In the genomic region with DNA sequence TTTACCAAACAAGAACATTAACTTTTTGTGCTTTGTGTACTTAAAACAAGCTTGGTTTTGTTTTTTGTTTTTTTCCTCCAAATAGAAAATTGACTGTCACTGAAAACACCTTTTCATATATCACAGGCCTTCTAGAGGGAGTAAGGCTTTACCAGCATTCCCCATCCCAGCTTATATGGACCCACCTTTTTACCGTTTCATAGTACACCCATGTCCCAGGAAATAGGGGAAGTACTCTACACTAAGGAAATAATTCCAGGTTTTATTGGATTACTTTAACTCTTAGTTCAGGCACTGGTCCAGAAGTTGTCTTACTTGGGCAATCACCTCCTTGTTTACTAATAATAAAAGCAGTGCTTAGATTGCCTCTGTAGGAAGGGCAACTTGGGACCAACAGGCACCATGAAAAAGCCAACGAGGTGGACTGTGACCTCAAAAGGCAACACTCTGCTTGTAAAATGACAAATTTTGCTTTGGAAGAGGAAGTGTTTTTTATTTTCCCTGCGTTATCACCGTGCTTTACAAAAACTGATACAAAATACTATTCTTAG, we compare ENCODE assay signal across 18 cellular contexts. TPM values are rescaled to one million over a fixed set of nuclear protein-coding genes. Genes with fewer than 3 reads are reported as not detected.
DNase-seq lines count a peak whose midpoint lies in the region; ATAC-seq, FAIRE-seq and TF ChIP-seq lines count a peak whose summit lies in the region.
"Had no signal": no experiment of that assay in that cellular context is flagged by ENCODE, and none has a peak within 500 bp of the region (broad histone marks: within the 10 kb centered on the region; RNA-seq: fewer than 3 reads in every experiment).

No MANE protein-coding gene starts in this region.

- no peaks in the 10 kb centered on the region for H4K20me1 ChIP-seq in GM12878 (ENCODE audit: control insufficient read depth, insufficient read depth)

- no peaks in the 10 kb centered on the region for H3K9me3 Mint-ChIP-seq in CD4-positive, CD25-positive, alpha-beta regulatory T cell

- no peaks in the 10 kb centered on the region for H3K27me3 Mint-ChIP-seq in CD4-positive, CD25-positive, alpha-beta regulatory T cell

- intact Hi-C loops in GM12878 (cut with micrococcal nuclease; ENCODE audit: unreplicated experiment) (no loop called here), sciatic nerve (cut with DNase I) (no loop called here)

- no peak for TF ChIP-seq RAD21 in GM12878 (IDR thresholded peaks at IDR 0.05; ENCODE audit: insufficient read depth, low read depth, low read length)

- SMC1A ChIA-PET in GM12878 (lab: Charles Lee; ENCODE audit: uncharacterized antibody, unreplicated experiment) = interaction anchor here (0.7 to 1.5 kb wide), 4 partner anchors 8 to 259 kb away, joined by 3 read pairs; no protein-coding TSS in a partner anchor

- H3K4me3 Mint-ChIP-seq in CD4-positive, CD25-positive, alpha-beta regulatory T cell = no peak overlapping the region
- H3K4me3 Mint-ChIP-seq: H9 had no signal

- no peak for ATAC-seq in CD4-positive, CD25-positive, alpha-beta regulatory T cell (ENCODE audit: low read depth in 2 of 2)
- ATAC-seq in GM12878 (no peak), sciatic nerve (no peak)

- POLR2A ChIA-PET in GM12878 (lab: Charles Lee) = interaction anchor here (0.6 kb wide), 1 partner anchor 641 kb away, joined by 3 read pairs; no protein-coding TSS in a partner anchor

- CTCF ChIA-PET in GM12878 (lab: Yijun Ruan, JAX) = interaction anchor here (0.5 to 1.5 kb wide), 3 partner anchors 26 to 260 kb away, joined by 3 to 4 read pairs (median 3); partner anchors contain the start of gene HMG20A

- no peak overlapping the region for H3K9ac ChIP-seq in GM12878 (ENCODE audit: control insufficient read depth, insufficient read depth, low read length)
- no peak overlapping the region for H3K9ac ChIP-seq in mucosa of rectum (ENCODE audit: low read depth in 1 of 2, low read length in 2 of 2)

- no peak for TF ChIP-seq EP300 in GM12878 (IDR thresholded peaks at IDR 0.05; ENCODE audit: borderline replicate concordance in 1 of 2, control insufficient read depth in 1 of 2, low read depth in 2 of 2, low read length in 2 of 2)

- no peak overlapping the region for H2AFZ ChIP-seq in GM12878 (ENCODE audit: control insufficient read depth, low read depth, low read length)

- H3K4me1 ChIP-seq in CD4-positive, CD25-positive, alpha-beta regulatory T cell (ENCODE audit: control insufficient read depth, insufficient read depth, low read length, poor library complexity, severe bottlenecking) = no peaks in the 10 kb centered on the region
- H3K4me1 ChIP-seq in GM12878 (ENCODE audit: control insufficient read depth, insufficient read depth, low read length) (peaks cover 4% of the 10 kb centered on the region; the same call in 1 of the 2 replicates), mucosa of rectum (ENCODE audit: control insufficient read depth in 2 of 2, insufficient read depth in 2 of 2, low read length in 2 of 2) (peaks cover 24 to 43% of the 10 kb centered on the region in 2 donors), SJCRH30 (no peaks in the 10 kb centered on the region)
- H3K4me1 ChIP-seq: Caco-2 had no signal

- no peaks in the 10 kb centered on the region for H3K27me3 ChIP-seq in CD4-positive, CD25-positive, alpha-beta regulatory T cell (ENCODE audit: control insufficient read depth, insufficient read depth, low read length)
- H3K27me3 ChIP-seq in GM12878 (replicated peaks in 1 of 2; ENCODE audit: control insufficient read depth in 2 of 2, insufficient read depth in 2 of 2, low read length in 1 of 2) (no peaks in the 10 kb centered on the region), mucosa of rectum (ENCODE audit: control insufficient read depth in 2 of 2, insufficient read depth in 2 of 2, low read length in 2 of 2) (no peaks in the 10 kb centered on the region), SJCRH30 (no peaks in the 10 kb centered on the region)

- FAIRE-seq in GM12878 (lab: Jason Lieb, UNC) = no peak
- FAIRE-seq: HTR-8/SVneo had no signal

- no TSS peak for BruUV-seq in GM12878 (replicated peaks; lab: Mats Ljungman, UMichigan)

- H3K9me3 ChIP-seq in CD4-positive, CD25-positive, alpha-beta regulatory T cell (ENCODE audit: control insufficient read depth in 2 of 2, low read length in 2 of 2) = no peaks in the 10 kb centered on the region
- H3K9me3 ChIP-seq in GM12878 (replicated peaks; ENCODE audit: control insufficient read depth, insufficient read depth, low read length) (no peaks in the 10 kb centered on the region), mucosa of rectum (ENCODE audit: control insufficient read depth in 2 of 2, low read length in 2 of 2) (no peaks in the 10 kb centered on the region), SJCRH30 (replicated peaks) (no peaks in the 10 kb centered on the region; the same call in 1 of the 2 replicates)
- H3K9me3 ChIP-seq: Caco-2 had no signal

- RAD21 ChIA-PET in GM12878 (lab: Charles Lee; ENCODE audit: unreplicated experiment) = interaction anchor here (0.8 to 1.5 kb wide), 2 partner anchors 257 to 260 kb away, joined by 3 to 5 read pairs; no protein-coding TSS in a partner anchor

- peak overlapping the region in 2 of 3 donors; percentile 49 to 51 for H3K27ac Mint-ChIP-seq in CD4-positive, CD25-positive, alpha-beta regulatory T cell
- H3K27ac Mint-ChIP-seq: H9 had no signal

- in situ Hi-C loops in GM12878 (cut with MboI) (no loop called here), GM13977 (cut with MboI; ENCODE audit: low pct_unique_long_range_greater_than_20kb, low sequenced_read_pairs, unreplicated experiment) (no loop called here)

- no peak for TF ChIP-seq POLR2A in GM12878 (IDR thresholded peaks at IDR 0.05; ENCODE audit: low read depth, low read length)

- H3K27ac ChIP-seq in CD4-positive, CD25-positive, alpha-beta regulatory T cell (ENCODE audit: insufficient read depth, low read length, poor library complexity, severe bottlenecking) = no peak overlapping the region
- H3K27ac ChIP-seq in GM12878 (ENCODE audit: control insufficient read depth, insufficient read depth) = no peak overlapping the region
- peak overlapping the region; percentile 49 to 71 for H3K27ac ChIP-seq in mucosa of rectum (ENCODE audit: low read depth in 2 of 2, low read length in 2 of 2)
- H3K27ac ChIP-seq in SJCRH30 = no peak overlapping the region
- H3K27ac ChIP-seq: C4-2B had no signal

- TF ChIP-seq CTCF in LNCaP clone FGC (IDR thresholded peaks at IDR 0.05; ENCODE audit: control insufficient read depth, extremely low read depth, insufficient read depth) = no peak
- no peak for TF ChIP-seq CTCF in GM12878 (IDR thresholded peaks at IDR 0.05 in 2 of 3, conservative IDR thresholded peaks at IDR 0.05 in 1 of 3; ENCODE audit: control insufficient read depth in 2 of 3, extremely low read depth in 1 of 3, insufficient read depth in 1 of 3, low read depth in 3 of 3, low read length in 3 of 3)
- no peak for TF ChIP-seq CTCF in GM13977 (IDR thresholded peaks at IDR 0.05; ENCODE audit: extremely low read depth, insufficient read depth, missing control alignments)

- peaks cover 21% of the 10 kb centered on the region for H3K79me2 ChIP-seq in GM12878 (ENCODE audit: control insufficient read depth, insufficient read depth, low read length)

- H3K4me1 Mint-ChIP-seq in CD4-positive, CD25-positive, alpha-beta regulatory T cell = peaks cover 17 to 41% (median 26%) of the 10 kb centered on the region in 4 donors

- no peak for DNase-seq in CD4-positive, CD25-positive, alpha-beta regulatory T cell
- DNase-seq in LNCaP clone FGC (ENCODE audit: low read depth) (peak; percentile 84), GM12878 (ENCODE audit: low read depth, low spot score) (no peak), GM13977 (ENCODE audit: low spot score) (no peak), sciatic nerve (ENCODE audit: low spot score) (no peak), SJCRH30 (no peak), NCI-H69 (lab: John Stamatoyannopoulos, UW) (no peak)
- DNase-seq: DMS153, H9, NCI-H1092, NCI-H2081 treated with DMSO at 0.1 percent for 48 hours, NCI-H2227 treated with DMSO at 0.1 percent for 48 hours, NCI-H524 treated with DMSO at 0.1 percent for 48 hours, RPMI8226 had no signal

- H3K4me3 ChIP-seq in CD4-positive, CD25-positive, alpha-beta regulatory T cell (ENCODE audit: low read depth, low read length) = no peak overlapping the region
- H3K4me3 ChIP-seq in LNCaP clone FGC (ENCODE audit: low read depth, low read length) = no peak overlapping the region
- H3K4me3 ChIP-seq in GM12878 = no peak overlapping the region
- H3K4me3 ChIP-seq in mucosa of rectum (ENCODE audit: low read length in 2 of 2) = no peak overlapping the region
- H3K4me3 ChIP-seq in SJCRH30 = no peak overlapping the region

- H3K36me3 Mint-ChIP-seq in CD4-positive, CD25-positive, alpha-beta regulatory T cell = peaks cover 29% of the 10 kb centered on the region

- no peak overlapping the region for H3K4me2 ChIP-seq in GM12878 (ENCODE audit: control insufficient read depth, insufficient read depth)

- WGBS in GM12878 (ENCODE audit: insufficient coverage, insufficient replicate concordance, low lambda C conversion rate, missing lambda C conversion rate) = 64% methylated on average over 4 of the region's 4 CpGs

- peaks cover 4% of the 10 kb centered on the region for H3K36me3 ChIP-seq in CD4-positive, CD25-positive, alpha-beta regulatory T cell (ENCODE audit: control insufficient read depth, insufficient read depth, low read length)
- H3K36me3 ChIP-seq in GM12878 (ENCODE audit: control insufficient read depth in 2 of 2, insufficient read depth in 2 of 2, low read length in 1 of 2) (peaks cover 0 to 5% of the 10 kb centered on the region in 2 experiments; a peak in 1 of 4 replicates), mucosa of rectum (ENCODE audit: control insufficient read depth in 2 of 2, insufficient read depth in 2 of 2, low read length in 2 of 2) (no peaks in the 10 kb centered on the region), SJCRH30 (no peaks in the 10 kb centered on the region)

RNA-seq across cellular contexts. Expression of gene HMG20A, which starts 26.2 kb away (rescaled TPM):
- 25.0 TPM for total RNA-seq in CD4-positive, CD25-positive, alpha-beta regulatory T cell
- 10 to 100 TPM; 24.4 to 32.3 (median 28.8) TPM for polyA plus RNA-seq in CD4-positive, CD25-positive, alpha-beta regulatory T cell
- total RNA-seq in GM12878 (2013; cell fraction: nucleolus; rRNA removed) = 124 and 130 TPM in 2 replicates
- 34.8 and 41.7 TPM in 2 replicates for total RNA-seq in GM12878 (2014; rRNA removed)
- 48.1 and 48.8 TPM in 2 replicates for total RNA-seq in GM12878 (2014; rRNA removed; fragmentation: Illumina TruSeq; extraction: Trizol)
- 51.9 and 54.7 TPM in 2 replicates for total RNA-seq in GM12878 (2021)
- 22.3 TPM for polyA plus RNA-seq in GM12878 (2011; ENCODE audit: low read depth)
- 98.7 and 132 TPM in 2 replicates for polyA plus RNA-seq in GM12878 (2011; rRNA removed)
- polyA plus RNA-seq in GM12878 (2011; cell fraction: cytosol; rRNA removed) = 62.2 and 66.8 TPM in 2 replicates
- polyA plus RNA-seq in GM12878 (2011; cell fraction: nucleus; rRNA removed) = 62.9 and 65.7 TPM in 2 replicates
- 26.8 and 38.3 TPM in 2 replicates for polyA plus RNA-seq in GM12878 (2012)
- polyA plus RNA-seq in GM12878 (2014; fragmentation: Illumina TruSeq; extraction: Trizol) = 75.4 and 84.3 TPM in 2 replicates
- polyA plus RNA-seq in GM12878 (2014; fragmentation: Nextera tagmentation; extraction: Ambion mirVana) = 10 to 100 TPM; 30.0 to 30.7 TPM
- polyA plus RNA-seq in GM12878 (2014; rRNA removed) = 50.0 and 50.5 TPM in 2 replicates
- 10 to 100 TPM; 38.4 to 44.7 TPM for polyA plus RNA-seq in GM12878 (2016; fragmentation: Nextera tagmentation; extraction: Ambion mirVana)
- polyA minus RNA-seq in GM12878 (2011; rRNA and poly(A)+ RNA removed) = 85.3 and 107 TPM in 2 replicates
- polyA minus RNA-seq in GM12878 (2011; cell fraction: cytosol; rRNA and poly(A)+ RNA removed) = 31.0 and 33.1 TPM in 2 replicates
- 44.4 and 67.5 TPM in 2 replicates for polyA minus RNA-seq in GM12878 (2011; cell fraction: nucleus; rRNA and poly(A)+ RNA removed)
- total RNA-seq in sciatic nerve = 52.5 TPM
- 42.8 and 50.0 TPM in 2 replicates for total RNA-seq in SJCRH30 (2014; rRNA removed; shearing (Covaris generic))

RNA-seq across cellular contexts. Expression of gene PEAK1, which starts 27.0 kb away (rescaled TPM):
- 9.6 TPM for total RNA-seq in CD4-positive, CD25-positive, alpha-beta regulatory T cell
- 1 to 10 TPM in 2 of 4 donors, under 1 TPM in 2; 0.15 to 1.7 (median 0.94) TPM for polyA plus RNA-seq in CD4-positive, CD25-positive, alpha-beta regulatory T cell
- 139 and 140 TPM in 2 replicates for total RNA-seq in GM12878 (2013; cell fraction: nucleolus; rRNA removed)
- total RNA-seq in GM12878 (2014; rRNA removed) = 13.6 TPM in 2 replicates
- 15.7 and 17.3 TPM in 2 replicates for total RNA-seq in GM12878 (2014; rRNA removed; fragmentation: Illumina TruSeq; extraction: Trizol)
- 23.1 and 24.2 TPM in 2 replicates for total RNA-seq in GM12878 (2021)
- 4.0 TPM for polyA plus RNA-seq in GM12878 (2011; ENCODE audit: low read depth)
- 18.0 and 18.1 TPM in 2 replicates for polyA plus RNA-seq in GM12878 (2011; rRNA removed)
- 12.7 and 15.1 TPM in 2 replicates for polyA plus RNA-seq in GM12878 (2011; cell fraction: cytosol; rRNA removed)
- 24.4 and 24.7 TPM in 2 replicates for polyA plus RNA-seq in GM12878 (2011; cell fraction: nucleus; rRNA removed)
- 5.5 and 5.9 TPM in 2 replicates for polyA plus RNA-seq in GM12878 (2012)
- polyA plus RNA-seq in GM12878 (2014; fragmentation: Illumina TruSeq; extraction: Trizol) = 15.0 and 15.1 TPM in 2 replicates
- polyA plus RNA-seq in GM12878 (2014; fragmentation: Nextera tagmentation; extraction: Ambion mirVana) = 1 to 10 TPM in 1 of 2 experiments, under 1 TPM in 1; 0.62 to 1.1 TPM
- polyA plus RNA-seq in GM12878 (2014; rRNA removed) = 8.8 and 11.9 TPM in 2 replicates
- 1 to 10 TPM; 3.2 to 3.9 TPM for polyA plus RNA-seq in GM12878 (2016; fragmentation: Nextera tagmentation; extraction: Ambion mirVana)
- 41.3 and 42.9 TPM in 2 replicates for polyA minus RNA-seq in GM12878 (2011; rRNA and poly(A)+ RNA removed)
- 16.3 and 20.1 TPM in 2 replicates for polyA minus RNA-seq in GM12878 (2011; cell fraction: cytosol; rRNA and poly(A)+ RNA removed)
- polyA minus RNA-seq in GM12878 (2011; cell fraction: nucleus; rRNA and poly(A)+ RNA removed) = 25.4 and 47.7 TPM in 2 replicates
- 154 TPM for total RNA-seq in sciatic nerve
- total RNA-seq in SJCRH30 (2014; rRNA removed; shearing (Covaris generic)) = 16.1 and 16.3 TPM in 2 replicates

Comparison
In these comparisons a context has a peak if more than half of its experiments do, and no peak if none do; other contexts are left out.
1. H3K27ac ChIP-seq: peak in mucosa of rectum (2 of 2); none in CD4-positive, CD25-positive, alpha-beta regulatory T cell (single experiment), GM12878 (single experiment) and SJCRH30 (single experiment).